Comparison of ENCODE assay signal across 1 cellular context in the genomic region with DNA sequence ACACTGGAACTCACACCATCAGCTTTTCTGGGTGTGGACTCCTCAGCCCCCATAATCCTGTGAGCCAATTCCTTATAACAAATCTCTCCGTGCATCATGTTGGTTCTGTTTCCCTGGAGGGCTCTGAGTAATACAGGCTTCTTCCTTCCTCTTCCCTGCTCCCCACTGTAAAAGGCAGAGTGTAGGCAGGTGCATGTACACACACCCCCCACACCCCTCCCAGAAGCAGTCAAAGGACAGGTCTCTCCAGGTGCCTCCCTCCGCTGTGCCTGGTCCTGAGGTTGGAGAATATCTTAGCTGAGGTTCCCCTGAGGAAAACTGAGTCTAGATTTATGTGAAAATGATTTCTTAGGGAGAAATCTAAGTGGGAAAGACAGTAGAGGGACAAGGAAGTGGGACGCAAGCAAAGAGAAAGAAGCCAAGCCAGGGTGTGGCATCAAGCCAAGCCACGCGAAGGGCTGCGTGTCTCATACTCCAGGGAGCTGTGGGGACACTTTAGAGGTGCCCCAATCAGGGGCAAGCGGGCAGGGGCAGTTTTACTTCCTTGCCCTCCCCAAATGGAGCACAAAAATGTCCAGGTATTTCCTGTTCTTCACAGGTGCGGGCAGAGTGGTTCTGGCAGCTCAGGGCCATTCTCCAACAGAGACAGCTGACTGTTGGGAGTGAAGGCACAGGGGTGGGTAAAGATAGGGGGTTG.
TF ChIP-seq lines count a peak whose summit lies in the region.

No MANE protein-coding gene starts in this region.

TF ChIP-seq in liver, 16 proteins besides CTCF, POLR2A, EP300 and RAD21 (continued from another document):
- TF ChIP-seq REST (IDR thresholded peaks at IDR 0.05) (no peak), GABPA (IDR thresholded peaks at IDR 0.05 in 1 of 2, conservative IDR thresholded peaks at IDR 0.05 in 1 of 2) (no peak), SP1 (IDR thresholded peaks at IDR 0.05) (no peak), FOXA1 (IDR thresholded peaks at IDR 0.05) (no peak), HNF4G (IDR thresholded peaks at IDR 0.05) (no peak), RXRA (IDR thresholded peaks at IDR 0.05) (no peak), NR2F2 (IDR thresholded peaks at IDR 0.05) (no peak), FOXA2 (IDR thresholded peaks at IDR 0.05) (no peak), HNF4A (conservative IDR thresholded peaks at IDR 0.05) (no peak), ZBTB33 (IDR thresholded peaks at IDR 0.05) (no peak)
